8 cellular contexts compared by ENCODE assay signal in the genomic region with DNA sequence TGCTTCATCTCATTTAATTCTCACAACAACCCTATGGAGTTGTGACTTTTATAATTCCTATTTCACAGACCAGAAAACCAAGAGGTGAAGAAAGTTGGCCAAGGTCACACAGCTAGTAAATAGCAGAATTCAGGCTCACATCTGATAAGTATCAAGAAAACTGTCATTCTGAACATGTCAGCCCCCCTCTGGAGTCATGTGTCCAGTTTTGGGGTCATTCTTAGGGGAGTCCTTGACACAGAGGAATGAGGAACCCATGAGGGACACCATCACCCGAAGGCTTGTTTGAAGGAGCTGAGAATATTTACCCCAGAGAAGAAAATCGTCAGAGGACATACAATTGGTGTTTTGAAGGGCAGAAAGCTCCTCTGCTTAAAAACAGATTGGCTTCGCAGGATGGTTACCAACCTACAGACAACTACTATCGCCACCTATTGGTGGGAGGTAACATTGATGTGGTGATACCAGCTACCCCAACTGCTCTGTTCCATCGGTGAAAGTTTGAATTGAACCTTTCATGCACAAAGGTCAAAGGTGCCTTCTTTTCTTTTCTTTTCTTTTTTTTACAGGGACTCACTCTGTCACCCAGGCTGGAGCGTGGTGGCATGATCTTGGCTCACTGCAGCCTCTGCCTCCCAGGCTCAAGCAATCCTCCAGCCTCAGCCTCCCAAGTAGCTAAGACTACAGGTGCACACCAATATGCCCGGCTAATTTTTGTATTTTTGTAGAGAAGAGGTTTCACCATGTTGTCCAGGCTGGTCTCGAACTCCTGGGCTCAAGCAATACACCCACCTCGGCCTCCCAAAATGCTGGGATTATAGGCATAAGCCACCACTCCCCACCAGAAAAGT. TPM values are rescaled to one million over a fixed set of nuclear protein-coding genes. Genes with fewer than 3 reads are reported as not detected.
DNase-seq lines count a peak whose midpoint lies in the region; ATAC-seq, FAIRE-seq and TF ChIP-seq lines count a peak whose summit lies in the region.

No MANE protein-coding gene starts in this region.

- 29 to 32% methylated on average over 9 of the region's 9 CpGs for WGBS in pancreas, 2 donors

- peak; percentile 66 for FAIRE-seq in pancreas (lab: Jason Lieb, UNC)

- peaks cover 0 to 6% (median 5%) of the 10 kb centered on the region in 3 donors for H3K4me1 ChIP-seq in pancreas

- intact Hi-C loops in pancreas (cut with DNase I): no loop called here

- H3K4me3 ChIP-seq in fibroblast of villous mesenchyme (ENCODE audit: low read depth, low read length) (no peak overlapping the region), pancreas (no peak overlapping the region)

- H3K9me3 ChIP-seq in pancreas: no peaks in the 10 kb centered on the region

- TF ChIP-seq CTCF in fibroblast of villous mesenchyme (IDR thresholded peaks at IDR 0.05; ENCODE audit: insufficient read depth, low read depth, low read length) (peak; percentile 82), pancreas (IDR thresholded peaks at IDR 0.05) (peak; percentile 54 to 76 (median 65))

- peak; percentile 60 to 93 (median 88) for ATAC-seq in pancreas
- ATAC-seq in HG02588 (IDR thresholded peaks at IDR 0.05; ENCODE audit: unreplicated experiment): no peak

- in situ Hi-C loops in KBM-7 (cut with MboI; ENCODE audit: low pct_unique_long_range_greater_than_20kb, low sequenced_read_pairs): no loop called here

- peak overlapping the region in 1 of 4 donors; percentile 34 for H3K27ac ChIP-seq in pancreas

- no peaks in the 10 kb centered on the region for H3K27me3 ChIP-seq in pancreas

- no peaks in the 10 kb centered on the region for H3K36me3 ChIP-seq in pancreas

- DNase-seq in EL: peak; percentile 57
- DNase-seq in KBM-7: peak; percentile 64
- peak; percentile 0 for DNase-seq in OCI-M2 (lab: John Stamatoyannopoulos, UW; ENCODE audit: unreplicated experiment)
- peak; percentile 39 to 42 for DNase-seq in activated T-cell treated with anti-CD3 and anti-CD28 coated beads, Interleukin-2, amount 50 U/mL, for 48 hours
- DNase-seq in fibroblast of villous mesenchyme (ENCODE audit: low read depth): peak; percentile 53
- peak in 3 of 6 donors; percentile 32 to 56 (median 35) for DNase-seq in pancreas
- DNase-seq in ecto neural progenitor cell (ENCODE audit: low spot score): no peak

RNA-seq across cellular contexts. Expression of a gene that starts 31.3 kb away (rescaled TPM):
- total RNA-seq in fibroblast of villous mesenchyme (not detected in 2 replicates), pancreas (10 to 100 TPM in 3 of 6 donors, 1 to 10 TPM in 3; 6.9 to 24.7 (median 11.8) TPM)
- 1 to 10 TPM; 6.3 to 9.7 TPM for polyA plus RNA-seq in pancreas

RNA-seq across cellular contexts. Expression of a gene that starts 55.9 kb away (rescaled TPM):
- total RNA-seq in fibroblast of villous mesenchyme: 49.9 and 62.2 TPM in 2 replicates
- 10 to 100 TPM; 45.5 to 71.3 (median 57.3) TPM for total RNA-seq in pancreas
- polyA plus RNA-seq in pancreas: 10 to 100 TPM; 34.3 to 54.6 TPM
